ENCODE assay signal across 21 cellular contexts in the genomic region with DNA sequence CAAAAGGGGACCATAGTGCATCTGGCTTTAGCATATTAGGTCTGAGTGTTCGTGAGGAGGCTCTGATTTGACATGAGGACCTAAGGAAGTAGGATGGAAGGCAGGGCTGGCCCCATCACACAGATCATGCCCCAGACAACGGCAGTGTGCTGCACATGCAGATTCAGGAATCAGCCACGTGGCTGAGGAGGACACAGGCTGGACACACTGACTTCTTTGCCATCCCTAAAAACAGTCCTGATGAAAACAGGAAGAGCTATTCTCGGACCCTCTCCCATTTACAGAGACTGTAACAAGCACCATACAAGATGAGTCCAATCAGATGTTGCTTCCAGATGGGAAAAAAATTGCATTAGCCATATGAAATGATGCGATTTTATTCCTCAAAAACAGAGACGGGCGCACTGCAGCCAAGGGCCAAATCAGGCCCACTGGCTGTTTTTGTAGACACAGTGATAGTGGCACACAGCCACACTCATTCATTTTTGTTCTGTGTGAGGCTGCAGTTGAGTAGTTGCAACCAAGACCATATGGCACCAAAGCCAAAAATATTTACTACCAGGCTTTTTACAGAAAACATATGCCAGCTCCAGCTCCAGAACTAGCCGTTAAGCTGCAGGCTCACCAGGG.
"Had no signal": no experiment of that assay in that cellular context is flagged by ENCODE, and none has a peak within 500 bp of the region (broad histone marks: within the 10 kb centered on the region; RNA-seq: fewer than 3 reads in every experiment).

No MANE protein-coding gene starts in this region.

- H3K27ac Mint-ChIP-seq: activated naive CD4-positive, alpha-beta T cell treated with anti-CD3 and anti-CD28 coated beads for 36 hours; activated naive CD8-positive, alpha-beta T cell treated with anti-CD3 and anti-CD28 coated beads, Interleukin-2, amount 50 U/mL, for 24 hours; activated T-helper 1 cell treated with anti-CD3 and anti-CD28 coated beads, Interleukin-12 subunit alpha, Interleukin-12 subunit beta, Interleukin-2, Interleukin-4 antibody, amounts not matched to agents 30 ng/mL and 10 ng/mL and 1 ng/mL, durations not matched to agents 14 hours and 24 hours and 36 hours; nephron; progenitor cell of endocrine pancreas; stimulated activated naive CD8-positive, alpha-beta T cell treated with anti-CD3 and anti-CD28 coated beads, Interleukin-15, Interleukin-2, amounts not matched to agents 100 ng/mL and 50 ng/mL, for 24 hours had no signal

- DNase-seq: activated naive CD4-positive, alpha-beta T cell treated with anti-CD3 and anti-CD28 coated beads for 36 hours; activated naive CD8-positive, alpha-beta T cell treated with anti-CD3 and anti-CD28 coated beads, Interleukin-2, amount 50 U/mL, for 24 hours; aorta; kidney glomerular epithelial cell; mesendoderm; occipital lobe; stimulated activated CD4-positive, alpha-beta T cell treated with anti-CD3 and anti-CD28 coated beads, Interleukin-15, amount 100 ng/mL, for 24 hours; stimulated activated CD4-positive, alpha-beta T cell treated with anti-CD3 and anti-CD28 coated beads, Interleukin-4, amount 100 ng/mL, for 4 hours; stimulated activated CD8-positive, alpha-beta memory T cell treated with anti-CD3 and anti-CD28 coated beads, Interleukin-4, amount 100 ng/mL, for 48 hours; T1000; testis; upper lobe of right lung had no signal

- ATAC-seq: activated CD4-positive, CD25-positive, alpha-beta regulatory T cell treated with anti-CD3 and anti-CD28 coated beads, Interleukin-2, amount 50 U/mL, for 24 hours; activated naive CD8-positive, alpha-beta T cell treated with anti-CD3 and anti-CD28 coated beads, Interleukin-2, amount 50 U/mL, for 24 hours; upper lobe of right lung had no signal

- H3K4me1 ChIP-seq: right atrium auricular region, testis, upper lobe of right lung had no signal

- H3K27me3 Mint-ChIP-seq: activated naive CD8-positive, alpha-beta T cell treated with anti-CD3 and anti-CD28 coated beads, Interleukin-2, amount 50 U/mL, for 24 hours; stimulated activated naive CD8-positive, alpha-beta T cell treated with anti-CD3 and anti-CD28 coated beads, Interleukin-15, Interleukin-2, amounts not matched to agents 100 ng/mL and 50 ng/mL, for 24 hours had no signal

- H3K4me3 ChIP-seq: right atrium auricular region, skin epidermis, testis, upper lobe of right lung had no signal

- H3K27me3 ChIP-seq: right atrium auricular region, testis, upper lobe of right lung had no signal

- H3K4me3 Mint-ChIP-seq: activated naive CD4-positive, alpha-beta T cell treated with anti-CD3 and anti-CD28 coated beads for 36 hours; activated naive CD8-positive, alpha-beta T cell treated with anti-CD3 and anti-CD28 coated beads, Interleukin-2, amount 50 U/mL, for 24 hours; activated T-helper 1 cell treated with anti-CD3 and anti-CD28 coated beads, Interleukin-12 subunit alpha, Interleukin-12 subunit beta, Interleukin-2, Interleukin-4 antibody, amounts not matched to agents 30 ng/mL and 10 ng/mL and 1 ng/mL, durations not matched to agents 14 hours and 24 hours and 36 hours; nephron; stimulated activated naive CD8-positive, alpha-beta T cell treated with anti-CD3 and anti-CD28 coated beads, Interleukin-15, Interleukin-2, amounts not matched to agents 100 ng/mL and 50 ng/mL, for 24 hours had no signal

- H3K9me3 ChIP-seq: right atrium auricular region, testis, upper lobe of right lung had no signal

- H3K27ac ChIP-seq: right atrium auricular region, skin epidermis, testis, upper lobe of right lung had no signal

- FAIRE-seq: colon, endometrium had no signal

- H3K9me3 Mint-ChIP-seq: activated naive CD4-positive, alpha-beta T cell treated with anti-CD3 and anti-CD28 coated beads for 36 hours; activated naive CD8-positive, alpha-beta T cell treated with anti-CD3 and anti-CD28 coated beads, Interleukin-2, amount 50 U/mL, for 24 hours; activated T-helper 1 cell treated with anti-CD3 and anti-CD28 coated beads, Interleukin-12 subunit alpha, Interleukin-12 subunit beta, Interleukin-2, Interleukin-4 antibody, amounts not matched to agents 30 ng/mL and 10 ng/mL and 1 ng/mL, durations not matched to agents 14 hours and 24 hours and 36 hours; nephron; stimulated activated naive CD8-positive, alpha-beta T cell treated with anti-CD3 and anti-CD28 coated beads, Interleukin-15, Interleukin-2, amounts not matched to agents 100 ng/mL and 50 ng/mL, for 24 hours had no signal
